In genomic region chr1:38183094-38183493, GRCh38 we compare ENCODE assay signal across 20 cellular contexts.
"Had no signal": no experiment of that assay in that cellular context is flagged by ENCODE, and none has a peak within 500 bp of the region (broad histone marks: within the 10 kb centered on the region; RNA-seq: fewer than 3 reads in every experiment).

No MANE protein-coding gene starts in this region.

- H3K27me3 ChIP-seq: tibial nerve, uterus had no signal

- H3K9me3 ChIP-seq: gastroesophageal sphincter, heart right ventricle, left lung, tibial nerve, uterus had no signal

- H3K4me3 ChIP-seq: gastroesophageal sphincter, heart right ventricle, left lung, skin epidermis, tibial nerve, uterus had no signal

- H3K36me3 ChIP-seq: gastroesophageal sphincter, heart right ventricle, left lung, tibial nerve, uterus had no signal

- DNase-seq: activated CD4-positive, alpha-beta T cell treated with anti-CD3 and anti-CD28 coated beads for 1 hour; activated CD4-positive, alpha-beta T cell treated with anti-CD3 and anti-CD28 coated beads, Interleukin-2, amount 50 U/mL, for 4 hours; activated naive CD4-positive, alpha-beta T cell treated with Interleukin-2 at 50 U/mL for 16 hours; activated naive CD8-positive, alpha-beta T cell treated with anti-CD3 and anti-CD28 coated beads, Interleukin-2, amount 50 U/mL, for 24 hours; aorta; heart right ventricle; kidney; left lung; mammary epithelial cell; naive thymus-derived CD8-positive, alpha-beta T cell; nucleus accumbens; right cardiac atrium; stimulated activated CD4-positive, alpha-beta T cell treated with anti-CD3 and anti-CD28 coated beads, Interleukin-4, amount 100 ng/mL, for 4 hours; stimulated activated CD8-positive, alpha-beta memory T cell treated with anti-CD3 and anti-CD28 coated beads, Interleukin-4, amount 100 ng/mL, for 48 hours; stimulated activated naive CD4-positive, alpha-beta T cell treated with Interleukin-2 at 50 U/mL for 16 hours; substantia nigra; uterus had no signal

- H3K27ac ChIP-seq: gastroesophageal sphincter, heart right ventricle, left lung, skin epidermis, tibial nerve, uterus had no signal

- H3K4me1 ChIP-seq: gastroesophageal sphincter, left lung, uterus had no signal
